ENCODE assay signal across 8 cellular contexts in the genomic region with DNA sequence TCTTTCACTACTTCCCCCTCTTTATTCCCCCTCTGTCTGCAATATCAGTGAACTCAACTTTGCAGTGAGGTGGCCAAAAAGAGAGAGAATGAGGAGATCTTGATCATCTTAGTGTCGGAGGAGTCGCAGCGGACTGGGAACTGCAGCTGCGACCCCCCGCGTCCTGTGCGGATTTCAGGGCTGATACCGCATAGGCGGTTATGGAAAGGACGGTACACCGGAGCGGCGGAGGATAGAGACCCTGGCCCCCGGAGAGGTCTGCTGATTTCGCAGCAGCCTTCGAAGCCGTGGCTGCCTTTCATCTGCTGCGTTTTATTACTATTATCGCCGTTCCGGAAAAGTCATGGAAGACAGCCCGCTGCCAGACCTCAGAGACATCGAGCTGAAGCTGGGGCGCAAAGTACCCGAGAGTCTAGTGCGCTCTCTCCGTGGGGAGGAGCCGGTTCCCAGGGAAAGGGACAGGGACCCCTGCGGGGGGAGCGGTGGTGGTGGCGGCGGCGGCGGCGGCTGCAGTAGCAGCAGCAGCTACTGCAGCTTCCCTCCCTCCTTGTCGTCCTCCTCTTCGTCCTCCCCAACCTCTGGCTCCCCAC. TPM values are rescaled to one million over a fixed set of nuclear protein-coding genes. Genes with fewer than 3 reads are reported as not detected.
DNase-seq lines count a peak whose midpoint lies in the region; ATAC-seq and TF ChIP-seq lines count a peak whose summit lies in the region.

No MANE protein-coding gene starts in this region.

- TF ChIP-seq POLR2A in esophagus squamous epithelium (IDR thresholded peaks at IDR 0.05), result no peak

- H3K9me2 ChIP-seq in neural cell (ENCODE audit: insufficient read depth, low read length), result no peaks in the 10 kb centered on the region

- peak overlapping the region; percentile 66 for H3K9ac ChIP-seq in NT2/D1 (ENCODE audit: insufficient read length, low read depth)
- H3K9ac ChIP-seq in neural cell (ENCODE audit: low read length), result peak overlapping the region; percentile 67

- peak overlapping the region; percentile 85 for H3K4me2 ChIP-seq in neural cell (ENCODE audit: low read length)

- H3K79me2 ChIP-seq in neural cell (replicated peaks; ENCODE audit: insufficient read depth, low read length), result no peaks in the 10 kb centered on the region

- peaks cover 12% of the 10 kb centered on the region for H3K27me3 ChIP-seq in NT2/D1 (ENCODE audit: insufficient read depth, insufficient read length)
- H3K27me3 ChIP-seq in esophagus squamous epithelium, result no peaks in the 10 kb centered on the region
- H3K27me3 ChIP-seq in neural cell (ENCODE audit: insufficient read depth, low read depth, low read length), result no peaks in the 10 kb centered on the region

- H3K4me1 ChIP-seq in NT2/D1 (ENCODE audit: insufficient read depth, insufficient read length), result no peaks in the 10 kb centered on the region
- peaks cover 0 to 26% (median 0%) of the 10 kb centered on the region in 3 donors for H3K4me1 ChIP-seq in esophagus squamous epithelium

- peak overlapping the region; percentile 48 for H2AFZ ChIP-seq in neural cell (ENCODE audit: low read depth, low read length)

- H3K27ac ChIP-seq in esophagus squamous epithelium (peak overlapping the region; percentile 73 to 92 (median 90)), neural cell (ENCODE audit: low read length) (peak overlapping the region; percentile 33)

- H3K36me3 ChIP-seq in NT2/D1 (ENCODE audit: insufficient read depth, insufficient read length, low read length), result no peaks in the 10 kb centered on the region
- H3K36me3 ChIP-seq in esophagus squamous epithelium, result no peaks in the 10 kb centered on the region
- no peaks in the 10 kb centered on the region for H3K36me3 ChIP-seq in neural cell (ENCODE audit: insufficient read depth, low read length)

- intact Hi-C loops in Right ventricle myocardium inferior (cut with DNase I), result loop anchor here (5.0 kb wide), 3 partner anchors 37 to 107 kb away; no protein-coding TSS in a partner anchor
- intact Hi-C loops in cardiac septum (cut with DNase I), result loop anchor here (5.0 kb wide), 1 partner anchor 107 kb away; no protein-coding TSS in a partner anchor
- intact Hi-C loops in esophagus squamous epithelium (cut with DNase I), result no loop called here

- H4K20me1 ChIP-seq in neural cell (ENCODE audit: insufficient read depth), result no peaks in the 10 kb centered on the region

- TF ChIP-seq CTCF in esophagus squamous epithelium (IDR thresholded peaks at IDR 0.05) (no peak), neural cell (IDR thresholded peaks at IDR 0.05; ENCODE audit: poor library complexity, severe bottlenecking) (no peak)

- peak overlapping the region; percentile 75 for H3K4me3 ChIP-seq in NT2/D1 (ENCODE audit: insufficient read length, low read depth)
- peak overlapping the region; percentile 44 to 84 (median 74) for H3K4me3 ChIP-seq in esophagus squamous epithelium
- peak overlapping the region; percentile 94 for H3K4me3 ChIP-seq in neural cell (ENCODE audit: low read length)

- no peak for TF ChIP-seq EP300 in neural cell (conservative IDR thresholded peaks at IDR 0.05; ENCODE audit: poor library complexity, severe bottlenecking)

- no peak for TF ChIP-seq RAD21 in neural cell (conservative IDR thresholded peaks at IDR 0.05)

- H3K9me3 ChIP-seq in NT2/D1 (ENCODE audit: insufficient read depth, low read length) (no peaks in the 10 kb centered on the region), esophagus squamous epithelium (no peaks in the 10 kb centered on the region), neural cell (ENCODE audit: low read length) (no peaks in the 10 kb centered on the region)

- WGBS in esophagus squamous epithelium, 2 donors, result 4 to 33% methylated on average over 1 to 12 of the region's 37 CpGs

- DNase-seq in Right ventricle myocardium inferior (ENCODE audit: missing footprints) (peak; percentile 57), cardiac septum (ENCODE audit: low spot score) (no peak), NT2/D1 (ENCODE audit: low read depth, low spot score) (no peak), esophagus squamous epithelium (lab: John Stamatoyannopoulos, UW) (no peak), OCI-M1 (lab: John Stamatoyannopoulos, UW) (no peak), GF-D8 (lab: John Stamatoyannopoulos, UW) (no peak)

- ATAC-seq in Right ventricle myocardium inferior (no peak), HG02840 (IDR thresholded peaks at IDR 0.05; ENCODE audit: low FRiP score, unreplicated experiment) (no peak)

- no peaks in the 10 kb centered on the region for H3F3A ChIP-seq in neural cell (ENCODE audit: insufficient read depth, low read length, poor library complexity, severe bottlenecking)

TF ChIP-seq in neural cell, 6 proteins besides CTCF, POLR2A, EP300 and RAD21:
- TF ChIP-seq MXI1 (conservative IDR thresholded peaks at IDR 0.05; ENCODE audit: poor library complexity, severe bottlenecking), result no peak
- peak; percentile 3 for TF ChIP-seq POLR2AphosphoS5 (IDR thresholded peaks at IDR 0.05)

RNA-seq across cellular contexts. Expression of a gene that starts 0.6 kb away (rescaled TPM):
- 1.9 TPM for total RNA-seq in Right ventricle myocardium inferior
- 2.6 TPM for total RNA-seq in cardiac septum
- total RNA-seq in esophagus squamous epithelium, result 1 to 10 TPM in 3 of 4 donors, under 1 TPM in 1; 0.75 to 8.0 (median 3.9) TPM
- polyA plus RNA-seq in neural cell, result 0.59 TPM in 1 of 2 replicates, not detected in the other
- polyA minus RNA-seq in neural cell, result 0.49 and 0.58 TPM in 2 replicates
